In the genomic region with DNA sequence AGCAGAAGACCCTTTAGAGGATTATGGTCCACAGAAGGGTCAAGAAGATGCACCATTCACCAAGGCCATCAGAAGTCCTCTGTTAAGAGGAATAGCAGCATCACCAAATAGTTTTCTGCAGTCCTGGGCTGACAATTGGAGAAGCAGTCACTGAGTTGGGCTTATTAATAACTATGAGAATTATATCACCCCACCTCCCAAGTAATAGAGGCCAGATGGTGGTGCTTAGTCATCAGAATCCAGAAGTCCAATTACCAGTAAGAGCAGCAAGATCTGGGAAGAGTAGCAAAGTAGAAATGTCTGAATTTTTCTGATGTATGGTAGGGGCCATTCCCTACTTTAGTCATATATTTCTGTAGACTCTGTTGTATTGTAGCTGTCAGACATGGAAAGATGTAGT, we compare ENCODE assay signal across 13 cellular contexts. TPM values are rescaled to one million over a fixed set of nuclear protein-coding genes. Genes with fewer than 3 reads are reported as not detected.
"Had no signal": no experiment of that assay in that cellular context is flagged by ENCODE, and none has a peak within 500 bp of the region (broad histone marks: within the 10 kb centered on the region; RNA-seq: fewer than 3 reads in every experiment).

No MANE protein-coding gene starts in this region.

- ATAC-seq: activated T-helper 17 cell treated with anti-CD3 and anti-CD28 coated beads, Interleukin-2, amount 50 U/mL, for 72 hours; lower lobe of right lung; naive thymus-derived CD4-positive, alpha-beta T cell; WTC11 had no signal

- H3K4me3 ChIP-seq: adrenal gland, esophagus muscularis mucosa, lower lobe of right lung, stomach, thoracic aorta had no signal

- DNase-seq: activated CD4-positive, alpha-beta T cell treated with anti-CD3 and anti-CD28 coated beads, Interleukin-2, amount 10 ng/mL, durations not matched to agents 7 days and 5 days; activated naive CD4-positive, alpha-beta T cell treated with anti-CD3 and anti-CD28 coated beads for 36 hours; activated T-cell treated with anti-CD3 and anti-CD28 coated beads for 4 hours; adrenal gland; lower lobe of right lung; naive thymus-derived CD4-positive, alpha-beta T cell; stimulated activated CD4-positive, alpha-beta T cell treated with anti-CD3 and anti-CD28 coated beads, Interleukin-15, amount 100 ng/mL, for 24 hours; stimulated activated CD4-positive, alpha-beta T cell treated with anti-CD3 and anti-CD28 coated beads, Interleukin-4, amount 100 ng/mL, for 24 hours; stomach had no signal

RNA-seq across cellular contexts. Expression of a gene that starts 34.0 kb away (rescaled TPM):
- total RNA-seq: activated CD4-positive, alpha-beta T cell treated with anti-CD3 and anti-CD28 coated beads, Interleukin-2, amount 10 ng/mL, durations not matched to agents 7 days and 5 days; activated T-helper 17 cell treated with anti-CD3 and anti-CD28 coated beads, Interleukin-2, amount 50 U/mL, for 72 hours; naive thymus-derived CD4-positive, alpha-beta T cell had no signal
